21 cellular contexts compared by ENCODE assay signal in genomic region chr3:22284559-22284958, GRCh38.
A peak's percentile ranks its signal among the peaks of the same experiment; 100 is the strongest.
DNase-seq lines count a peak whose midpoint lies in the region; ATAC-seq, FAIRE-seq and TF ChIP-seq lines count a peak whose summit lies in the region.
"Had no signal": no experiment of that assay in that cellular context is flagged by ENCODE, and none has a peak within 500 bp of the region (broad histone marks: within the 10 kb centered on the region; RNA-seq: fewer than 3 reads in every experiment).

No MANE protein-coding gene starts in this region.

- no peaks in the 10 kb centered on the region for H3K9me3 Mint-ChIP-seq in mesothelial cell of epicardium

- H3K27ac Mint-ChIP-seq in mesothelial cell of epicardium: no peak overlapping the region
- H3K27ac Mint-ChIP-seq: CD8-positive, alpha-beta memory T cell; IgD-negative memory B cell had no signal

- TF ChIP-seq POLR2A in heart left ventricle (IDR thresholded peaks at IDR 0.05): no peak

- H3K9me3 ChIP-seq in heart left ventricle: peaks cover 0 to 7% (median 0%) of the 10 kb centered on the region in 12 donors
- H3K9me3 ChIP-seq: esophagus muscularis mucosa, mucosa of descending colon, sigmoid colon, SJSA1, uterus had no signal

- H3K4me1 ChIP-seq in heart left ventricle: no peaks in the 10 kb centered on the region
- H3K4me1 ChIP-seq: esophagus muscularis mucosa, sigmoid colon, SJSA1, uterus had no signal

- intact Hi-C loops in heart left ventricle (cut with DNase I): no loop called here

- H3K36me3 ChIP-seq in bronchial epithelial cell (ENCODE audit: control insufficient read depth, insufficient read depth, low read length) (no peaks in the 10 kb centered on the region), heart left ventricle (no peaks in the 10 kb centered on the region)
- H3K36me3 ChIP-seq: esophagus muscularis mucosa, sigmoid colon, SJSA1, uterus had no signal

- 67 to 88% (median 68%) methylated on average over 1 of the region's 1 CpG for WGBS in heart left ventricle, 4 donors

- TF ChIP-seq CTCF in bronchial epithelial cell (IDR thresholded peaks at IDR 0.05; ENCODE audit: insufficient read depth, low read length, severe bottlenecking) (no peak), heart left ventricle (IDR thresholded peaks at IDR 0.05) (no peak), mesothelial cell of epicardium (IDR thresholded peaks at IDR 0.05; ENCODE audit: unreplicated experiment) (no peak)

- peaks cover 2% of the 10 kb centered on the region for H3K4me1 Mint-ChIP-seq in mesothelial cell of epicardium
- H3K4me1 Mint-ChIP-seq: CD8-positive, alpha-beta memory T cell had no signal

- H3K27me3 Mint-ChIP-seq in mesothelial cell of epicardium (ENCODE audit: low read depth): no peaks in the 10 kb centered on the region
- H3K27me3 Mint-ChIP-seq: IgD-negative memory B cell had no signal

- DNase-seq in AG08395 (ENCODE audit: low spot score) (peak; percentile 14), NCI-H226 (peak; percentile 64), bronchial epithelial cell (ENCODE audit: low read depth) (peak; percentile 29), iris pigment epithelial cell (ENCODE audit: low read depth) (peak; percentile 79), NCI-H524 treated with DMSO at 0.1 percent for 48 hours (lab: John Stamatoyannopoulos, UW) (no peak), heart left ventricle (no peak), mesothelial cell of epicardium (ENCODE audit: low spot score in 2 of 2, unreplicated experiment in 2 of 2) (no peak), hippocampal formation (lab: John Stamatoyannopoulos, UW) (no peak)
- DNase-seq: aorta; CD8-positive, alpha-beta memory T cell; left colon; mucosa of descending colon; MV-4-11; NCI-H2081 treated with DMSO at 0.1 percent for 48 hours; NCI-H526; sigmoid colon; stimulated activated CD4-positive, alpha-beta T cell treated with anti-CD3 and anti-CD28 coated beads, Interleukin-4, amount 100 ng/mL, for 1 hour; uterus had no signal

- no peak for FAIRE-seq in bronchial epithelial cell (lab: Jason Lieb, UNC)

- no peak overlapping the region for H3K4me3 Mint-ChIP-seq in mesothelial cell of epicardium
- H3K4me3 Mint-ChIP-seq: CD8-positive, alpha-beta memory T cell; IgD-negative memory B cell had no signal

- no peak for ATAC-seq in heart left ventricle
- ATAC-seq: left colon, mucosa of descending colon had no signal

- H3K4me3 ChIP-seq in bronchial epithelial cell (ENCODE audit: low read depth, low read length): no peak overlapping the region
- no peak overlapping the region for H3K4me3 ChIP-seq in heart left ventricle
- H3K4me3 ChIP-seq: esophagus muscularis mucosa, mucosa of descending colon, sigmoid colon, SJSA1, uterus had no signal

- H3K36me3 Mint-ChIP-seq in mesothelial cell of epicardium: no peaks in the 10 kb centered on the region
- H3K36me3 Mint-ChIP-seq: CD8-positive, alpha-beta memory T cell; IgD-negative memory B cell had no signal

- H3K27me3 ChIP-seq in bronchial epithelial cell (ENCODE audit: control insufficient read depth, insufficient read depth, low read length) (no peaks in the 10 kb centered on the region), heart left ventricle (no peaks in the 10 kb centered on the region)
- H3K27me3 ChIP-seq: esophagus muscularis mucosa, sigmoid colon, SJSA1, uterus had no signal

- H3K27ac ChIP-seq in heart left ventricle: no peak overlapping the region
- H3K27ac ChIP-seq: esophagus muscularis mucosa, sigmoid colon, SJSA1, uterus had no signal

Comparison
In these comparisons a context has a peak if more than half of its experiments do, and no peak if none do; other contexts are left out.
1. DNase-seq: peak in AG08395 (single experiment), NCI-H226 (single experiment), bronchial epithelial cell (single experiment) and iris pigment epithelial cell (single experiment); none in NCI-H524 treated with DMSO at 0.1 percent for 48 hours (single experiment), heart left ventricle (0 of 5), mesothelial cell of epicardium (0 of 2) and hippocampal formation (0 of 2).